In genomic region chr15:29003446-29004233, GRCh38 we compare ENCODE assay signal across 23 cellular contexts.
A peak's percentile ranks its signal among the peaks of the same experiment; 100 is the strongest.
DNase-seq lines count a peak whose midpoint lies in the region; ATAC-seq and TF ChIP-seq lines count a peak whose summit lies in the region.
"Had no signal": no experiment of that assay in that cellular context is flagged by ENCODE, and none has a peak within 500 bp of the region (broad histone marks: within the 10 kb centered on the region; RNA-seq: fewer than 3 reads in every experiment).

No MANE protein-coding gene starts in this region.

- H2AK5ac ChIP-seq in IMR-90 (ENCODE audit: low read depth, low read length) = no peak overlapping the region

- H2BK5ac ChIP-seq in IMR-90 (ENCODE audit: low read depth, low read length, poor library complexity, severe bottlenecking) = no peak overlapping the region

- H3K36me3 ChIP-seq in IMR-90 (ENCODE audit: control insufficient read depth, insufficient read depth, low read length) = no peaks in the 10 kb centered on the region; the same call in none of the 2 replicates
- H3K36me3 ChIP-seq: esophagus muscularis mucosa, gastroesophageal sphincter, neural progenitor cell, stomach, transverse colon had no signal

- H4K8ac ChIP-seq in IMR-90 (ENCODE audit: low read depth in 2 of 2, low read length in 2 of 2) = no peak overlapping the region

- 100% methylated on average over 2 of the region's 5 CpGs; no CpG with 5 or more reads in 1 of the 2 experiments for WGBS in IMR-90 (ENCODE audit: extremely low coverage in 2 of 2, insufficient read length in 1 of 2), 2 experiments

- no peak overlapping the region for H3K4me3 ChIP-seq in IMR-90 (ENCODE audit: insufficient read depth, low read depth, low read length)
- no peak overlapping the region for H3K4me3 ChIP-seq in epithelial cell of esophagus (ENCODE audit: low read length)
- H3K4me3 ChIP-seq: esophagus muscularis mucosa, gastroesophageal sphincter, neural progenitor cell, stomach, transverse colon had no signal

- H2BK20ac ChIP-seq in IMR-90 (ENCODE audit: low read depth, low read length) = no peak overlapping the region

- POLR2A ChIA-PET in IMR-90 (lab: Charles Lee; ENCODE audit: unreplicated experiment) = no interaction called here
- POLR2A ChIA-PET in T-cell (lab: Charles Lee) = no interaction called here

- ATAC-seq in IMR-90 (ENCODE audit: low read depth) (no peak), T-cell (replicated peaks in 1 of 4) (peak in 3 of 4 experiments; percentile 19 to 59 (median 47))
- ATAC-seq: gastroesophageal sphincter, left ventricle myocardium superior, sciatic nerve, WTC11 had no signal

- no peaks in the 10 kb centered on the region; the same call in none of the 2 replicates for H4K20me1 ChIP-seq in IMR-90 (ENCODE audit: insufficient read depth, low read length)

- no peak overlapping the region for H3K27ac ChIP-seq in IMR-90 (ENCODE audit: insufficient read depth, low read length)
- H3K27ac ChIP-seq: esophagus muscularis mucosa, gastroesophageal sphincter, neural progenitor cell, stomach, transverse colon had no signal

- intact Hi-C loops in IMR-90 (cut with micrococcal nuclease) (no loop called here), posterior vena cava (cut with DNase I) (no loop called here)

- H3K23ac ChIP-seq in IMR-90 (ENCODE audit: low read depth, low read length) = no peak overlapping the region

- no peak overlapping the region for H3K18ac ChIP-seq in IMR-90 (ENCODE audit: low read depth, low read length)

- no peak overlapping the region for H2AK9ac ChIP-seq in IMR-90 (replicated peaks; ENCODE audit: low read depth, low read length, poor library complexity)

- H3K4ac ChIP-seq in IMR-90 (ENCODE audit: low read depth, low read length) = no peak overlapping the region

- H4K5ac ChIP-seq in IMR-90 (ENCODE audit: low read depth, low read length) = no peak overlapping the region

- H3K4me1 Mint-ChIP-seq in T-cell = peaks cover 36 to 50% (median 48%) of the 10 kb centered on the region in 3 donors
- peaks cover 25% of the 10 kb centered on the region for H3K4me1 Mint-ChIP-seq in activated T-cell treated with anti-CD3 and anti-CD28 coated beads, Interleukin-2, amount 50 U/mL, for 24 hours (ENCODE audit: low read depth)
- H3K4me1 Mint-ChIP-seq: neural progenitor cell, WTC11 had no signal

- H2BK15ac ChIP-seq in IMR-90 (ENCODE audit: low read depth, low read length) = no peak overlapping the region

- no peak overlapping the region for H2AFZ ChIP-seq in IMR-90 (replicated peaks; ENCODE audit: low read length, poor library complexity)
- H2AFZ ChIP-seq: neural progenitor cell had no signal

- no peak overlapping the region for H2BK120ac ChIP-seq in IMR-90 (ENCODE audit: low read depth, low read length)

- H3K27ac Mint-ChIP-seq in T-cell = peak overlapping the region in 1 of 2 donors; percentile 34
- H3K27ac Mint-ChIP-seq in activated T-cell treated with anti-CD3 and anti-CD28 coated beads, Interleukin-2, amount 50 U/mL, for 24 hours = no peak overlapping the region
- H3K27ac Mint-ChIP-seq: WTC11 had no signal

- no peak overlapping the region for H3K9ac ChIP-seq in IMR-90 (ENCODE audit: low read depth, low read length)
- H3K9ac ChIP-seq: neural progenitor cell had no signal

- no TSS peak for BruUV-seq in IMR-90 (replicated peaks; lab: Mats Ljungman, UMichigan)

- dilution Hi-C loops in IMR-90 (cut with HindIII; ENCODE audit: low sequenced_read_pairs, unreplicated experiment) = no loop called here

- no peaks in the 10 kb centered on the region for H3K9me3 ChIP-seq in IMR-90 (ENCODE audit: control insufficient read depth, insufficient read depth, low read length)
- H3K9me3 ChIP-seq: esophagus muscularis mucosa, gastroesophageal sphincter, transverse colon had no signal

- DNase-seq in IMR-90 = peak; percentile 16
- peak in 2 of 34 experiments; percentile 11 to 23 for DNase-seq in T-cell
- peak; percentile 24 for DNase-seq in epithelial cell of esophagus (ENCODE audit: low read depth)
- DNase-seq in posterior vena cava (ENCODE audit: low spot score) = peak; percentile 50
- DNase-seq in activated T-cell treated with anti-CD3 and anti-CD28 coated beads, Interleukin-2, amount 50 U/mL, for 24 hours = no peak
- no peak for DNase-seq in OCI-M1 (lab: John Stamatoyannopoulos, UW)
- DNase-seq in mesenteric fat pad (ENCODE audit: low spot score) = no peak
- DNase-seq: activated CD4-positive, alpha-beta T cell treated with anti-CD3 and anti-CD28 coated beads, Interleukin-2, amount 50 U/mL, for 1 hour; effector CD8-positive, alpha-beta T cell; left ventricle myocardium superior; NCI-H1105 treated with DMSO at 0.1 percent for 48 hours; NCI-H2081; NCI-H82; posterior cingulate gyrus; Right ventricle myocardium superior; stomach; SW 1271; transverse colon had no signal

- TF ChIP-seq CTCF in IMR-90 (conservative IDR thresholded peaks at IDR 0.05; ENCODE audit: low read depth, low read length) (no peak), epithelial cell of esophagus (IDR thresholded peaks at IDR 0.05; ENCODE audit: insufficient read depth, low read depth, low read length, missing control alignments) (no peak)

- TF ChIP-seq RAD21 in IMR-90 (IDR thresholded peaks at IDR 0.05; ENCODE audit: low read length) = no peak

- no peak overlapping the region for H3K14ac ChIP-seq in IMR-90 (replicated peaks; ENCODE audit: low read depth, low read length)

- no peak overlapping the region for H3K4me3 Mint-ChIP-seq in T-cell
- no peak overlapping the region for H3K4me3 Mint-ChIP-seq in activated T-cell treated with anti-CD3 and anti-CD28 coated beads, Interleukin-2, amount 50 U/mL, for 24 hours
- H3K4me3 Mint-ChIP-seq: neural progenitor cell, WTC11 had no signal

- H3K27me3 ChIP-seq in IMR-90 (ENCODE audit: control insufficient read depth, insufficient read depth, low read length) = no peaks in the 10 kb centered on the region
- H3K27me3 ChIP-seq: esophagus muscularis mucosa, gastroesophageal sphincter, neural progenitor cell, stomach, transverse colon had no signal

- no peaks in the 10 kb centered on the region for H3K9me3 Mint-ChIP-seq in T-cell
- peaks cover 2% of the 10 kb centered on the region for H3K9me3 Mint-ChIP-seq in activated T-cell treated with anti-CD3 and anti-CD28 coated beads, Interleukin-2, amount 50 U/mL, for 24 hours

- H4K91ac ChIP-seq in IMR-90 (ENCODE audit: insufficient read depth, low read depth, low read length) = no peak overlapping the region

- H3K79me1 ChIP-seq in IMR-90 (ENCODE audit: low read depth in 1 of 2, low read length in 2 of 2) = peaks cover 0 to 5% of the 10 kb centered on the region in 2 experiments; a peak in 2 of 4 replicates

- H3K4me1 ChIP-seq in IMR-90 (ENCODE audit: control insufficient read depth, insufficient read depth, low read length) = peaks cover 3% of the 10 kb centered on the region
- H3K4me1 ChIP-seq: esophagus muscularis mucosa, neural progenitor cell, transverse colon had no signal

- H3K4me2 ChIP-seq in IMR-90 (ENCODE audit: low read depth, low read length) = no peak overlapping the region
- H3K4me2 ChIP-seq: neural progenitor cell had no signal

- peaks cover 5% of the 10 kb centered on the region for H3K9me1 ChIP-seq in IMR-90 (ENCODE audit: insufficient read depth, low read length)

- in situ Hi-C loops in IMR-90 (cut with MboI; ENCODE audit: low sequenced_read_pairs) = no loop called here

- TF ChIP-seq POLR2A in IMR-90 (IDR thresholded peaks at IDR 0.05; ENCODE audit: low read depth, low read length) = no peak

- CTCF ChIA-PET in IMR-90 (lab: Yijun Ruan, JAX) (no interaction called here), T-cell (lab: Charles Lee) (no interaction called here)

- peaks cover 33% of the 10 kb centered on the region for H3K36me3 Mint-ChIP-seq in T-cell
- peaks cover 14% of the 10 kb centered on the region for H3K36me3 Mint-ChIP-seq in activated T-cell treated with anti-CD3 and anti-CD28 coated beads, Interleukin-2, amount 50 U/mL, for 24 hours (ENCODE audit: low read depth)

- H3K56ac ChIP-seq in IMR-90 (ENCODE audit: extremely low read depth, insufficient read depth, low read length) = no peak overlapping the region

- H3K27me3 Mint-ChIP-seq in T-cell = no peaks in the 10 kb centered on the region
- no peaks in the 10 kb centered on the region for H3K27me3 Mint-ChIP-seq in activated T-cell treated with anti-CD3 and anti-CD28 coated beads, Interleukin-2, amount 50 U/mL, for 24 hours

TF ChIP-seq in IMR-90, 13 proteins besides CTCF, POLR2A, EP300 and RAD21:
- TF ChIP-seq MAZ (IDR thresholded peaks at IDR 0.05; ENCODE audit: borderline replicate concordance, low read depth, low read length) = no peak
- no peak for TF ChIP-seq CEBPB (IDR thresholded peaks at IDR 0.05; ENCODE audit: low read depth, low read length)
- TF ChIP-seq BHLHE40 (IDR thresholded peaks at IDR 0.05; ENCODE audit: low read depth, low read length) = no peak
- TF ChIP-seq RCOR1 (IDR thresholded peaks at IDR 0.05; ENCODE audit: insufficient replicate concordance, low read length) = no peak
- TF ChIP-seq FOS (IDR thresholded peaks at IDR 0.05; ENCODE audit: low read depth, low read length) = no peak
- no peak for TF ChIP-seq NFE2L2 (IDR thresholded peaks at IDR 0.05; ENCODE audit: low read depth, low read length)
- TF ChIP-seq, protein P1, sequence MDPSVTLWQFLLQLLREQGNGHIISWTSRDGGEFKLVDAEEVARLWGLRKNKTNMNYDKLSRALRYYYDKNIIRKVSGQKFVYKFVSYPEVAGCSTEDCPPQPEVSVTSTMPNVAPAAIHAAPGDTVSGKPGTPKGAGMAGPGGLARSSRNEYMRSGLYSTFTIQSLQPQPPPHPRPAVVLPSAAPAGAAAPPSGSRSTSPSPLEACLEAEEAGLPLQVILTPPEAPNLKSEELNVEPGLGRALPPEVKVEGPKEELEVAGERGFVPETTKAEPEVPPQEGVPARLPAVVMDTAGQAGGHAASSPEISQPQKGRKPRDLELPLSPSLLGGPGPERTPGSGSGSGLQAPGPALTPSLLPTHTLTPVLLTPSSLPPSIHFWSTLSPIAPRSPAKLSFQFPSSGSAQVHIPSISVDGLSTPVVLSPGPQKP (IDR thresholded peaks at IDR 0.05; ENCODE audit: borderline replicate concordance, low read depth, low read length) = no peak
- no peak for TF ChIP-seq MXI1 (IDR thresholded peaks at IDR 0.05; ENCODE audit: borderline replicate concordance, low read depth, low read length)
- TF ChIP-seq SMC3 (IDR thresholded peaks at IDR 0.05; ENCODE audit: low read depth, low read length) = no peak
- TF ChIP-seq MAFK (IDR thresholded peaks at IDR 0.05; ENCODE audit: low read depth, low read length) = no peak
- TF ChIP-seq USF2 (IDR thresholded peaks at IDR 0.05; ENCODE audit: low read depth, low read length) = no peak
- no peak for TF ChIP-seq RFX5 (IDR thresholded peaks at IDR 0.05; ENCODE audit: low read depth, low read length)
- TF ChIP-seq CHD1 (IDR thresholded peaks at IDR 0.05; ENCODE audit: low read depth, low read length) = no peak

Comparison
In these comparisons a context has a peak if more than half of its experiments do, and no peak if none do; other contexts are left out.
1. DNase-seq: peak in IMR-90 (single experiment), epithelial cell of esophagus (single experiment) and posterior vena cava (single experiment); none in activated T-cell treated with anti-CD3 and anti-CD28 coated beads, Interleukin-2, amount 50 U/mL, for 24 hours (single experiment), OCI-M1 (single experiment) and mesenteric fat pad (single experiment).